In genomic region chr3:156317457-156317856, GRCh38 we compare ENCODE assay signal across 12 cellular contexts.
A peak's percentile ranks its signal among the peaks of the same experiment; 100 is the strongest.
DNase-seq lines count a peak whose midpoint lies in the region; ATAC-seq and TF ChIP-seq lines count a peak whose summit lies in the region.
"Had no signal": no experiment of that assay in that cellular context is flagged by ENCODE, and none has a peak within 500 bp of the region (broad histone marks: within the 10 kb centered on the region; RNA-seq: fewer than 3 reads in every experiment).

No MANE protein-coding gene starts in this region.

- no peak overlapping the region for H2BK15ac ChIP-seq in mesenchymal stem cell (ENCODE audit: low read depth, poor library complexity, severe bottlenecking)

- no peak overlapping the region for H2BK12ac ChIP-seq in mesenchymal stem cell (ENCODE audit: low read length in 2 of 2)

- no peak overlapping the region for H2BK120ac ChIP-seq in mesenchymal stem cell (ENCODE audit: low read depth, low read length)

- peaks cover 27% of the 10 kb centered on the region for H3K4me1 ChIP-seq in mammary epithelial cell (ENCODE audit: insufficient read depth, low read length)
- no peaks in the 10 kb centered on the region for H3K4me1 ChIP-seq in mesenchymal stem cell (ENCODE audit: control insufficient read depth, insufficient read depth, low read depth, low read length)
- H3K4me1 ChIP-seq in Peyer's patch = no peaks in the 10 kb centered on the region

- dilution Hi-C loops in mammary epithelial cell (cut with HindIII; ENCODE audit: low sequenced_read_pairs) = no loop called here

- H2AK5ac ChIP-seq in mesenchymal stem cell (ENCODE audit: low read length, severe bottlenecking) = no peak overlapping the region

- H3K18ac ChIP-seq in mesenchymal stem cell (ENCODE audit: low read depth in 1 of 2, low read length in 2 of 2) = no peak overlapping the region

- H3K27me3 ChIP-seq in mammary epithelial cell (ENCODE audit: insufficient read depth, low read length) (no peaks in the 10 kb centered on the region), mesenchymal stem cell (ENCODE audit: control insufficient read depth in 1 of 2, insufficient read depth in 1 of 2, low read length in 2 of 2) (peaks cover 0 to 4% of the 10 kb centered on the region in 2 experiments), Peyer's patch (no peaks in the 10 kb centered on the region)
- H3K27me3 ChIP-seq: tibial artery had no signal

- no peak overlapping the region for H3K4ac ChIP-seq in mesenchymal stem cell (ENCODE audit: low read depth in 1 of 2, low read length in 2 of 2)

- H3K36me3 ChIP-seq in mammary epithelial cell (ENCODE audit: insufficient read depth, low read length) (no peaks in the 10 kb centered on the region), mesenchymal stem cell (ENCODE audit: control insufficient read depth in 1 of 2, insufficient read depth in 2 of 2, low read depth in 1 of 2, low read length in 2 of 2) (no peaks in the 10 kb centered on the region), Peyer's patch (no peaks in the 10 kb centered on the region)
- H3K36me3 ChIP-seq: tibial artery had no signal

- no peak overlapping the region for H2BK5ac ChIP-seq in mesenchymal stem cell (ENCODE audit: low read depth, low read length, poor library complexity, severe bottlenecking)

- in situ Hi-C loops in mammary epithelial cell (cut with MboI; ENCODE audit: low sequenced_read_pairs in 2 of 2) = no loop called here

- no peak overlapping the region for H4K8ac ChIP-seq in mesenchymal stem cell (ENCODE audit: low read length)

- no peak for TF ChIP-seq POLR2A in NB4 (IDR thresholded peaks at IDR 0.05; ENCODE audit: extremely low read depth, insufficient read length)
- TF ChIP-seq POLR2A in Peyer's patch (IDR thresholded peaks at IDR 0.05) = no peak

- H3K79me2 ChIP-seq in mammary epithelial cell (ENCODE audit: insufficient read depth, low read length) = no peaks in the 10 kb centered on the region

- peak overlapping the region; percentile 48 for H3K4me2 ChIP-seq in mammary epithelial cell (ENCODE audit: insufficient read depth, low read depth, low read length)
- no peak overlapping the region for H3K4me2 ChIP-seq in mesenchymal stem cell (ENCODE audit: low read length, poor library complexity, severe bottlenecking)

- DNase-seq in EH (ENCODE audit: low read depth) (peak; percentile 64), NB4 (ENCODE audit: low read depth) (peak; percentile 8), mammary epithelial cell (peak; percentile 70), mesenchymal stem cell (peak; percentile 53), coronary artery (ENCODE audit: low spot score) (no peak), Peyer's patch (no peak), NCI-H146 (lab: John Stamatoyannopoulos, UW) (no peak)
- DNase-seq: DMS79, left ventricle myocardium superior, NCI-H187, tibial artery had no signal

- intact Hi-C loops in mammary epithelial cell (cut with micrococcal nuclease) = no loop called here

- H3K9ac ChIP-seq in mammary epithelial cell (ENCODE audit: insufficient read depth, low read length) = no peak overlapping the region
- H3K9ac ChIP-seq in mesenchymal stem cell (ENCODE audit: low read length) = no peak overlapping the region

- no peak overlapping the region for H3K4me3 ChIP-seq in NB4 (ENCODE audit: low read depth, low read length)
- no peak overlapping the region for H3K4me3 ChIP-seq in mammary epithelial cell (replicated peaks in 1 of 3; ENCODE audit: insufficient read depth in 1 of 3, low read depth in 2 of 3, low read length in 3 of 3)
- H3K4me3 ChIP-seq in mesenchymal stem cell (ENCODE audit: insufficient read depth in 1 of 2, low read depth in 1 of 2, low read length in 2 of 2) = no peak overlapping the region
- H3K4me3 ChIP-seq in coronary artery = no peak overlapping the region
- H3K4me3 ChIP-seq in Peyer's patch = no peak overlapping the region
- H3K4me3 ChIP-seq: tibial artery had no signal

- no peak overlapping the region for H4K91ac ChIP-seq in mesenchymal stem cell (ENCODE audit: low read length)

- ATAC-seq in GM18909 (IDR thresholded peaks at IDR 0.05; ENCODE audit: poor library complexity, unreplicated experiment) = no peak
- ATAC-seq: left ventricle myocardium superior had no signal

- WGBS in mammary epithelial cell (ENCODE audit: low coverage, missing lambda C conversion rate) = 0% methylated on average over 4 of the region's 4 CpGs
- 21% methylated on average over 3 of the region's 4 CpGs for WGBS in mesenchymal stem cell

- H2AFZ ChIP-seq in mammary epithelial cell (ENCODE audit: low read depth, low read length) (peak overlapping the region; percentile 73), mesenchymal stem cell (ENCODE audit: low read depth, low read length) (no peak overlapping the region)

- H4K20me1 ChIP-seq in mammary epithelial cell (ENCODE audit: insufficient read depth, low read length) = no peaks in the 10 kb centered on the region

- no peak for TF ChIP-seq CTCF in NB4 (IDR thresholded peaks at IDR 0.05; ENCODE audit: low read depth, low read length)
- peak in 1 of 2 donors; percentile 16 for TF ChIP-seq CTCF in mammary epithelial cell (conservative IDR thresholded peaks at IDR 0.05 in 1 of 2, IDR thresholded peaks at IDR 0.05 in 1 of 2; ENCODE audit: extremely low read depth in 1 of 2, insufficient read depth in 1 of 2, low read depth in 1 of 2, low read length in 2 of 2)
- TF ChIP-seq CTCF in coronary artery (IDR thresholded peaks at IDR 0.05) = no peak
- no peak for TF ChIP-seq CTCF in Peyer's patch (IDR thresholded peaks at IDR 0.05)

- no peak overlapping the region for H3K23ac ChIP-seq in mesenchymal stem cell (ENCODE audit: low read length in 2 of 2)

- no peaks in the 10 kb centered on the region for H3K9me3 ChIP-seq in mammary epithelial cell (replicated peaks; ENCODE audit: insufficient read depth, low read length)
- H3K9me3 ChIP-seq in mesenchymal stem cell (ENCODE audit: control insufficient read depth, low read length) = no peaks in the 10 kb centered on the region
- no peaks in the 10 kb centered on the region for H3K9me3 ChIP-seq in Peyer's patch
- H3K9me3 ChIP-seq: tibial artery had no signal

- CTCF ChIA-PET in mammary epithelial cell (lab: Charles Lee; ENCODE audit: low non-redundant PET) = interaction anchor here (0.5 kb wide), 1 partner anchor 748 kb away, joined by 3 read pairs; no protein-coding TSS in a partner anchor

- no peaks in the 10 kb centered on the region for H3K79me1 ChIP-seq in mesenchymal stem cell (replicated peaks; ENCODE audit: low read length, poor library complexity, severe bottlenecking)

- no peak overlapping the region for H3K27ac ChIP-seq in mammary epithelial cell (ENCODE audit: insufficient read depth, low read depth, low read length)
- H3K27ac ChIP-seq in mesenchymal stem cell (ENCODE audit: low read length, poor library complexity, severe bottlenecking) = no peak overlapping the region
- H3K27ac ChIP-seq in coronary artery = no peak overlapping the region
- no peak overlapping the region for H3K27ac ChIP-seq in Peyer's patch
- H3K27ac ChIP-seq: tibial artery had no signal

- BruUV-seq in mammary epithelial cell (replicated peaks; lab: Mats Ljungman, UMichigan) = no TSS peak

- H3K14ac ChIP-seq in mesenchymal stem cell (ENCODE audit: low read length in 2 of 2) = no peak overlapping the region

Comparison
In these comparisons a context has a peak if more than half of its experiments do, and no peak if none do; other contexts are left out.
1. DNase-seq: peak in EH (single experiment), NB4 (single experiment), mammary epithelial cell (single experiment) and mesenchymal stem cell (single experiment); none in coronary artery (single experiment), Peyer's patch (0 of 3) and NCI-H146 (single experiment).